Comparison of ENCODE assay signal across 1 cellular context in the genomic region with DNA sequence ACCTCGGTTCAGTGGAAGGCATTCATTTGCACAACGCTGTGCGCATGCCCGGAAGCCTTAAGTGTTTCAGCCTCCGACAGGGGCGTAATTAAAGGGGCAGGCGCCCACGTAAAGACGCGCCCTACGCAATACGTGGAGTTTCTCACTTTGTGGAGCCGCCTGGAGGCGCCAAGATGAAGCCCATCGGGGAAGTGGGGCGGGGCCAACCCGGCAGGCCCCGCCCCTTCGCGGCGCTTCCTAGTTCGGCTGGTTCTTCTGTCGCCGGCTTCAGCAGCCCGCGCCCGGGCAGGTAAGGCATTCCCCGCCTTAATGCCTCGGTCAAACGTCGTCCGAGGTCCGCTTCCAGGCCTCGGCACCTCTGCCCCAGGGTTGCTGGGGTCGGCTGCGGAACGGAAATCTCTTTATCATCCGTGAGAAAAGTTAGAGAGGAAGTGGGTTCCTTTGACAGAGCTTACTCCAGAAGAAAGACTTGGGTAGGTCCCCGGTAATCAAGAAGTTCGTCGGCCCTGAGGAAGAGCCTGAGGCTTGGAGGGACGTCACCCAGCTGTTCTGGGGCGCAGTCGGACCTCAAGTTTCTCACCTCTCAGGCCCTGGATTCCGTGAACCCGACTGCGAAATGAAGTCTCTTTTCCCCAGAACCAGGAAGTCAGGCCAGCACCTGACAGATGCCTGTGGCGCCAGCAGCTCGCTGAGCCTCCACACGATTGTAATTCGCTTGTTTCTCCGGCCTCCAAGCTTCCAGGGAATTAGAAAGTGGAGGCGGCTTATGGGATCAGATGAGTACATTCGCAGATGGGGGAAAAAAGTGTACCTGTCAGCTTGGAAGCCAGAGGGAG.
TF ChIP-seq lines count a peak whose summit lies in the region.

Gene IRAK4 (plus strand): TSS at position 224 of the 836 bp plus-strand sequence. CDS start 9,161 bp downstream, outside the sequence.
A gene with protein sequence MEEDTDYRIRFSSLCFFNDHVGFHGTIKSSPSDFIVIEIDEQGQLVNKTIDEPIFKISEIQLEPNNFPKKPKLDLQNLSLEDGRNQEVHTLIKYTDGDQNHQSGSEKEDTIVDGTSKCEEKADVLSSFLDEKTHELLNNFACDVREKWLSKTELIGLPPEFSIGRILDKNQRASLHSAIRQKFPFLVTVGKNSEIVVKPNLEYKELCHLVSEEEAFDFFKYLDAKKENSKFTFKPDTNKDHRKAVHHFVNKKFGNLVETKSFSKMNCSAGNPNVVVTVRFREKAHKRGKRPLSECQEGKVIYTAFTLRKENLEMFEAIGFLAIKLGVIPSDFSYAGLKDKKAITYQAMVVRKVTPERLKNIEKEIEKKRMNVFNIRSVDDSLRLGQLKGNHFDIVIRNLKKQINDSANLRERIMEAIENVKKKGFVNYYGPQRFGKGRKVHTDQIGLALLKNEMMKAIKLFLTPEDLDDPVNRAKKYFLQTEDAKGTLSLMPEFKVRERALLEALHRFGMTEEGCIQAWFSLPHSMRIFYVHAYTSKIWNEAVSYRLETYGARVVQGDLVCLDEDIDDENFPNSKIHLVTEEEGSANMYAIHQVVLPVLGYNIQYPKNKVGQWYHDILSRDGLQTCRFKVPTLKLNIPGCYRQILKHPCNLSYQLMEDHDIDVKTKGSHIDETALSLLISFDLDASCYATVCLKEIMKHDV (minus strand): TSS at position 63 of the 836 bp plus-strand sequence. CDS start 3,545 bp downstream, outside the sequence.

TF ChIP-seq in HepG2, 621 proteins besides CTCF, POLR2A, EP300 and RAD21 (continued from another document and continues in another):
- no peak for TF ChIP-seq DMTF1 (CRISPR knock-in tag; IDR thresholded peaks at IDR 0.05)
- TF ChIP-seq JUND (CRISPR knock-in tag; IDR thresholded peaks at IDR 0.05), result no peak
- TF ChIP-seq MLLT10 (CRISPR knock-in tag; IDR thresholded peaks at IDR 0.05), result no peak
- TF ChIP-seq ZFP62 (CRISPR knock-in tag; IDR thresholded peaks at IDR 0.05), result no peak
- TF ChIP-seq SNAI1 (CRISPR knock-in tag; IDR thresholded peaks at IDR 0.05; ENCODE audit: borderline replicate concordance), result 0 out of 2 replicates have a peak, but pooled peaks have one; percentile 69
- TF ChIP-seq, protein P1, sequence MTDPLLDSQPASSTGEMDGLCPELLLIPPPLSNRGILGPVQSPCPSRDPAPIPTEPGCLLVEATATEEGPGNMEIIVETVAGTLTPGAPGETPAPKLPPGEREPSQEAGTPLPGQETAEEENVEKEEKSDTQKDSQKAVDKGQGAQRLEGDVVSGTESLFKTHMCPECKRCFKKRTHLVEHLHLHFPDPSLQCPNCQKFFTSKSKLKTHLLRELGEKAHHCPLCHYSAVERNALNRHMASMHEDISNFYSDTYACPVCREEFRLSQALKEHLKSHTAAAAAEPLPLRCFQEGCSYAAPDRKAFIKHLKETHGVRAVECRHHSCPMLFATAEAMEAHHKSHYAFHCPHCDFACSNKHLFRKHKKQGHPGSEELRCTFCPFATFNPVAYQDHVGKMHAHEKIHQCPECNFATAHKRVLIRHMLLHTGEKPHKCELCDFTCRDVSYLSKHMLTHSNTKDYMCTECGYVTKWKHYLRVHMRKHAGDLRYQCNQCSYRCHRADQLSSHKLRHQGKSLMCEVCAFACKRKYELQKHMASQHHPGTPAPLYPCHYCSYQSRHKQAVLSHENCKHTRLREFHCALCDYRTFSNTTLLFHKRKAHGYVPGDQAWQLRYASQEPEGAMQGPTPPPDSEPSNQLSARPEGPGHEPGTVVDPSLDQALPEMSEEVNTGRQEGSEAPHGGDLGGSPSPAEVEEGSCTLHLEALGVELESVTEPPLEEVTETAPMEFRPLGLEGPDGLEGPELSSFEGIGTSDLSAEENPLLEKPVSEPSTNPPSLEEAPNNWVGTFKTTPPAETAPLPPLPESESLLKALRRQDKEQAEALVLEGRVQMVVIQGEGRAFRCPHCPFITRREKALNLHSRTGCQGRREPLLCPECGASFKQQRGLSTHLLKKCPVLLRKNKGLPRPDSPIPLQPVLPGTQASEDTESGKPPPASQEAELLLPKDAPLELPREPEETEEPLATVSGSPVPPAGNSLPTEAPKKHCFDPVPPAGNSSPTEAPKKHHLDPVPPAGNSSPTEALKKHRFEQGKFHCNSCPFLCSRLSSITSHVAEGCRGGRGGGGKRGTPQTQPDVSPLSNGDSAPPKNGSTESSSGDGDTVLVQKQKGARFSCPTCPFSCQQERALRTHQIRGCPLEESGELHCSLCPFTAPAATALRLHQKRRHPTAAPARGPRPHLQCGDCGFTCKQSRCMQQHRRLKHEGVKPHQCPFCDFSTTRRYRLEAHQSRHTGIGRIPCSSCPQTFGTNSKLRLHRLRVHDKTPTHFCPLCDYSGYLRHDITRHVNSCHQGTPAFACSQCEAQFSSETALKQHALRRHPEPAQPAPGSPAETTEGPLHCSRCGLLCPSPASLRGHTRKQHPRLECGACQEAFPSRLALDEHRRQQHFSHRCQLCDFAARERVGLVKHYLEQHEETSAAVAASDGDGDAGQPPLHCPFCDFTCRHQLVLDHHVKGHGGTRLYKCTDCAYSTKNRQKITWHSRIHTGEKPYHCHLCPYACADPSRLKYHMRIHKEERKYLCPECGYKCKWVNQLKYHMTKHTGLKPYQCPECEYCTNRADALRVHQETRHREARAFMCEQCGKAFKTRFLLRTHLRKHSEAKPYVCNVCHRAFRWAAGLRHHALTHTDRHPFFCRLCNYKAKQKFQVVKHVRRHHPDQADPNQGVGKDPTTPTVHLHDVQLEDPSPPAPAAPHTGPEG (CRISPR knock-in tag; IDR thresholded peaks at IDR 0.05), result no peak
- TF ChIP-seq ZNF10 (CRISPR knock-in tag; IDR thresholded peaks at IDR 0.05; ENCODE audit: borderline replicate concordance, low read depth), result no peak
- TF ChIP-seq ZFP36 (IDR thresholded peaks at IDR 0.05; ENCODE audit: borderline replicate concordance, low read depth, low read length, partially characterized antibody), result no peak
- no peak for TF ChIP-seq ZNF747 (CRISPR knock-in tag; IDR thresholded peaks at IDR 0.05; ENCODE audit: borderline replicate concordance)
- no peak for TF ChIP-seq ZNF136 (CRISPR knock-in tag; IDR thresholded peaks at IDR 0.05; ENCODE audit: low read depth)
- TF ChIP-seq MTA3 (CRISPR knock-in tag; IDR thresholded peaks at IDR 0.05), result no peak
- no peak for TF ChIP-seq NCOA1 (CRISPR knock-in tag; IDR thresholded peaks at IDR 0.05)
- peak; percentile 25; the same call in 1 of the 2 replicates for TF ChIP-seq ZNF501 (CRISPR knock-in tag; IDR thresholded peaks at IDR 0.05)
- TF ChIP-seq ZNF616 (CRISPR knock-in tag; IDR thresholded peaks at IDR 0.05; ENCODE audit: low read depth), result no peak
- TF ChIP-seq MAF1 (CRISPR knock-in tag; IDR thresholded peaks at IDR 0.05; ENCODE audit: borderline replicate concordance), result no peak
- TF ChIP-seq, protein P2, sequence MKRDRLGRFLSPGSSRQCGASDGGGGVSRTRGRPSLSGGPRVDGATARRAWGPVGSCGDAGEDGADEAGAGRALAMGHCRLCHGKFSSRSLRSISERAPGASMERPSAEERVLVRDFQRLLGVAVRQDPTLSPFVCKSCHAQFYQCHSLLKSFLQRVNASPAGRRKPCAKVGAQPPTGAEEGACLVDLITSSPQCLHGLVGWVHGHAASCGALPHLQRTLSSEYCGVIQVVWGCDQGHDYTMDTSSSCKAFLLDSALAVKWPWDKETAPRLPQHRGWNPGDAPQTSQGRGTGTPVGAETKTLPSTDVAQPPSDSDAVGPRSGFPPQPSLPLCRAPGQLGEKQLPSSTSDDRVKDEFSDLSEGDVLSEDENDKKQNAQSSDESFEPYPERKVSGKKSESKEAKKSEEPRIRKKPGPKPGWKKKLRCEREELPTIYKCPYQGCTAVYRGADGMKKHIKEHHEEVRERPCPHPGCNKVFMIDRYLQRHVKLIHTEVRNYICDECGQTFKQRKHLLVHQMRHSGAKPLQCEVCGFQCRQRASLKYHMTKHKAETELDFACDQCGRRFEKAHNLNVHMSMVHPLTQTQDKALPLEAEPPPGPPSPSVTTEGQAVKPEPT (CRISPR knock-in tag; IDR thresholded peaks at IDR 0.05; ENCODE audit: low read depth), result no peak
- TF ChIP-seq KAT2B (IDR thresholded peaks at IDR 0.05; ENCODE audit: borderline replicate concordance, low read depth, low read length), result no peak
- TF ChIP-seq ZZZ3 (CRISPR knock-in tag; IDR thresholded peaks at IDR 0.05; ENCODE audit: borderline replicate concordance), result no peak
- no peak for TF ChIP-seq TAF15 (IDR thresholded peaks at IDR 0.05; ENCODE audit: low read depth, low read length, poor library complexity, severe bottlenecking)
- TF ChIP-seq, protein P3, sequence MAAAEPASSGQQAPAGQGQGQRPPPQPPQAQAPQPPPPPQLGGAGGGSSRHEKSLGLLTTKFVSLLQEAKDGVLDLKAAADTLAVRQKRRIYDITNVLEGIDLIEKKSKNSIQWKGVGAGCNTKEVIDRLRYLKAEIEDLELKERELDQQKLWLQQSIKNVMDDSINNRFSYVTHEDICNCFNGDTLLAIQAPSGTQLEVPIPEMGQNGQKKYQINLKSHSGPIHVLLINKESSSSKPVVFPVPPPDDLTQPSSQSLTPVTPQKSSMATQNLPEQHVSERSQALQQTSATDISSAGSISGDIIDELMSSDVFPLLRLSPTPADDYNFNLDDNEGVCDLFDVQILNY (CRISPR knock-in tag; conservative IDR thresholded peaks at IDR 0.05), result no peak
- no peak for TF ChIP-seq ZIK1 (CRISPR knock-in tag; IDR thresholded peaks at IDR 0.05; ENCODE audit: borderline replicate concordance, low read depth)
- TF ChIP-seq ZNF431 (CRISPR knock-in tag; IDR thresholded peaks at IDR 0.05; ENCODE audit: borderline replicate concordance, low read depth), result no peak
- no peak for TF ChIP-seq NRL (CRISPR knock-in tag; IDR thresholded peaks at IDR 0.05; ENCODE audit: borderline replicate concordance)
- TF ChIP-seq ARNT2 (CRISPR knock-in tag; IDR thresholded peaks at IDR 0.05; ENCODE audit: low read depth), result peak; percentile 16
- no peak for TF ChIP-seq ZNF556 (CRISPR knock-in tag; IDR thresholded peaks at IDR 0.05; ENCODE audit: borderline replicate concordance)
- no peak for TF ChIP-seq ZNF83 (CRISPR knock-in tag; IDR thresholded peaks at IDR 0.05; ENCODE audit: borderline replicate concordance)
- TF ChIP-seq ZSCAN30 (CRISPR knock-in tag; IDR thresholded peaks at IDR 0.05), result no peak
- TF ChIP-seq MAZ (IDR thresholded peaks at IDR 0.05; ENCODE audit: borderline replicate concordance, low read depth, low read length), result no peak
- no peak; the same call in 1 of the 2 replicates for TF ChIP-seq MAZ (CRISPR knock-in tag; IDR thresholded peaks at IDR 0.05; ENCODE audit: low read depth)
- no peak for TF ChIP-seq CHD2 (IDR thresholded peaks at IDR 0.05; ENCODE audit: low read depth, low read length)
- no peak for TF ChIP-seq TOE1 (CRISPR knock-in tag; IDR thresholded peaks at IDR 0.05)
- peak; percentile 64; the same call in 1 of the 2 replicates for TF ChIP-seq PHF20 (CRISPR knock-in tag; IDR thresholded peaks at IDR 0.05)
- TF ChIP-seq SMAD3 (CRISPR knock-in tag; IDR thresholded peaks at IDR 0.05), result no peak
- no peak; the same call in 1 of the 2 replicates for TF ChIP-seq ZNF614 (CRISPR knock-in tag; IDR thresholded peaks at IDR 0.05; ENCODE audit: borderline replicate concordance)
- TF ChIP-seq ZNF121 (CRISPR knock-in tag; IDR thresholded peaks at IDR 0.05), result no peak
- TF ChIP-seq ZNF253 (CRISPR knock-in tag; IDR thresholded peaks at IDR 0.05; ENCODE audit: borderline replicate concordance), result no peak
- no peak for TF ChIP-seq ZNF781 (CRISPR knock-in tag; IDR thresholded peaks at IDR 0.05; ENCODE audit: borderline replicate concordance, not compliant biosample characterization)
- no peak for TF ChIP-seq CERS6 (CRISPR knock-in tag; IDR thresholded peaks at IDR 0.05)
- no peak for TF ChIP-seq PPARG (CRISPR knock-in tag; conservative IDR thresholded peaks at IDR 0.05)
- TF ChIP-seq ETS1 (CRISPR knock-in tag; IDR thresholded peaks at IDR 0.05), result no peak
- no peak for TF ChIP-seq GATA4 (IDR thresholded peaks at IDR 0.05; ENCODE audit: borderline replicate concordance, low read depth)
- TF ChIP-seq YEATS2 (CRISPR knock-in tag; IDR thresholded peaks at IDR 0.05; ENCODE audit: borderline replicate concordance), result peak; percentile 84
- peak; percentile 74; the same call in 1 of the 2 replicates for TF ChIP-seq KDM5B (CRISPR knock-in tag; IDR thresholded peaks at IDR 0.05; ENCODE audit: borderline replicate concordance)
- no peak for TF ChIP-seq ZNF160 (CRISPR knock-in tag; IDR thresholded peaks at IDR 0.05)
- no peak for TF ChIP-seq THYN1 (CRISPR knock-in tag; IDR thresholded peaks at IDR 0.05; ENCODE audit: borderline replicate concordance, low read depth)
- TF ChIP-seq CBFB (CRISPR knock-in tag; IDR thresholded peaks at IDR 0.05), result no peak
- TF ChIP-seq TCF7 (IDR thresholded peaks at IDR 0.05; ENCODE audit: low read depth), result peak; percentile 59; the same call in 1 of the 2 replicates
